Comparison of ENCODE assay signal across 14 cellular contexts in the genomic region with DNA sequence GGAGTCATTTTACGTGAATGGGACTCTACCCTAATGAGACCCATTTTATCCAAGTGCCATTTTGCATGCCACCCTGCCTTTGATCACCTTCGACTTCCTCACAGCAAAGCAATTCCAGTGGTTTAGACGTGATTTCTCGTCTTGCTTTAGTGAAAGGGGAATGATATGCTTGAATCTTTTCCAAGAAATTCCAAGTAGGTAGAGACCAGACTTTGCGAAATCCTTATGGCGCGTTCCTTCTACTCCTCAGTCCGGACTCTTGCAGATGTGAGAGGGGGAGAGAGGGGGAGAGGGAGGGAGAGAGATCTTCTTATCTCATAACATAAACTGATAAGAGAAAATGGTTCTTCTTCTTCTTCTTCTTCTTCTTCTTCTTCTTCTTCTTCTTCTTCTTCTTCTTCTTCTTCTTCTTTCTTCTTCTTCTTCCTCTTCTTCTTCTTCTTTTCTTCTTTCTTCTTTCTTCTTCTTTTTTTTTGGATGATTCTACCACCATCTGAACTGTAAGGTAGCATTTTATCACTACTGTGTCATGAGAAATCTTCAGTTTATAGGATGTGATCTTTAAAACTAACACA. TPM values are rescaled to one million over a fixed set of nuclear protein-coding genes. Genes with fewer than 3 reads are reported as not detected.
A peak's percentile ranks its signal among the peaks of the same experiment; 100 is the strongest.
DNase-seq lines count a peak whose midpoint lies in the region; ATAC-seq, FAIRE-seq and TF ChIP-seq lines count a peak whose summit lies in the region.
"Had no signal": no experiment of that assay in that cellular context is flagged by ENCODE, and none has a peak within 500 bp of the region (broad histone marks: within the 10 kb centered on the region; RNA-seq: fewer than 3 reads in every experiment).

No MANE protein-coding gene starts in this region.

- peak overlapping the region; percentile 34 for H3K27ac Mint-ChIP-seq in stimulated activated naive CD8-positive, alpha-beta T cell treated with anti-CD3 and anti-CD28 coated beads, Interleukin-15, Interleukin-2, amounts not matched to agents 100 ng/mL and 50 ng/mL, for 24 hours
- H3K27ac Mint-ChIP-seq in activated naive CD8-positive, alpha-beta T cell treated with anti-CD3 and anti-CD28 coated beads, Interleukin-2, amount 10 ng/mL, durations not matched to agents 7 days and 5 days: no peak overlapping the region
- peak overlapping the region; percentile 69 for H3K27ac Mint-ChIP-seq in type B pancreatic cell

- ATAC-seq in stimulated activated naive CD8-positive, alpha-beta T cell treated with anti-CD3 and anti-CD28 coated beads, Interleukin-15, Interleukin-2, amounts not matched to agents 100 U/mL and 50 U/mL, for 24 hours: no peak
- ATAC-seq in activated naive CD8-positive, alpha-beta T cell treated with anti-CD3 and anti-CD28 coated beads, Interleukin-2, amount 10 ng/mL, durations not matched to agents 7 days and 5 days (ENCODE audit: low read depth): no peak
- ATAC-seq: HCT116, sciatic nerve had no signal

- TF ChIP-seq CTCF in type B pancreatic cell (conservative IDR thresholded peaks at IDR 0.05): no peak

- no peak for FAIRE-seq in H54 (lab: Jason Lieb, UNC)
- FAIRE-seq: kidney had no signal

- H3K9me3 Mint-ChIP-seq in stimulated activated naive CD8-positive, alpha-beta T cell treated with anti-CD3 and anti-CD28 coated beads, Interleukin-15, Interleukin-2, amounts not matched to agents 100 ng/mL and 50 ng/mL, for 24 hours: peaks cover 5% of the 10 kb centered on the region
- H3K9me3 Mint-ChIP-seq in activated naive CD8-positive, alpha-beta T cell treated with anti-CD3 and anti-CD28 coated beads, Interleukin-2, amount 10 ng/mL, durations not matched to agents 7 days and 5 days: no peaks in the 10 kb centered on the region
- peaks cover 5% of the 10 kb centered on the region for H3K9me3 Mint-ChIP-seq in type B pancreatic cell

- no peak for DNase-seq in stimulated activated naive CD8-positive, alpha-beta T cell treated with anti-CD3 and anti-CD28 coated beads, Interleukin-15, Interleukin-2, amounts not matched to agents 100 U/mL and 50 U/mL, for 24 hours
- no peak for DNase-seq in activated naive CD8-positive, alpha-beta T cell treated with anti-CD3 and anti-CD28 coated beads, Interleukin-2, amount 10 ng/mL, durations not matched to agents 7 days and 5 days
- DNase-seq in left kidney (ENCODE audit: low read depth, low spot score) (peak; percentile 34), type B pancreatic cell (ENCODE audit: extremely low spot score, unreplicated experiment) (no peak), H54 (ENCODE audit: insufficient read length, low spot score) (no peak), NCI-H82 (lab: John Stamatoyannopoulos, UW) (no peak), hippocampal formation (lab: John Stamatoyannopoulos, UW) (no peak)
- DNase-seq: GF-D8, NCI-H1694 treated with DMSO at 0.1 percent for 48 hours had no signal

- H3K27me3 Mint-ChIP-seq in stimulated activated naive CD8-positive, alpha-beta T cell treated with anti-CD3 and anti-CD28 coated beads, Interleukin-15, Interleukin-2, amounts not matched to agents 100 ng/mL and 50 ng/mL, for 24 hours: peaks cover 74% of the 10 kb centered on the region
- H3K27me3 Mint-ChIP-seq in activated naive CD8-positive, alpha-beta T cell treated with anti-CD3 and anti-CD28 coated beads, Interleukin-2, amount 10 ng/mL, durations not matched to agents 7 days and 5 days: peaks cover 81% of the 10 kb centered on the region
- H3K27me3 Mint-ChIP-seq in type B pancreatic cell: peaks cover 83% of the 10 kb centered on the region

- POLR2A ChIA-PET in activated naive CD8-positive, alpha-beta T cell treated with anti-CD3 and anti-CD28 coated beads, Interleukin-2, amount 10 ng/mL, durations not matched to agents 7 days and 5 days (lab: Charles Lee): interaction anchor here (0.9 kb wide), 1 partner anchor 91 kb away, joined by 5 read pairs; no protein-coding TSS in a partner anchor

- H3K36me3 Mint-ChIP-seq in stimulated activated naive CD8-positive, alpha-beta T cell treated with anti-CD3 and anti-CD28 coated beads, Interleukin-15, Interleukin-2, amounts not matched to agents 100 ng/mL and 50 ng/mL, for 24 hours (ENCODE audit: low read depth): peaks cover 4% of the 10 kb centered on the region
- H3K36me3 Mint-ChIP-seq in activated naive CD8-positive, alpha-beta T cell treated with anti-CD3 and anti-CD28 coated beads, Interleukin-2, amount 10 ng/mL, durations not matched to agents 7 days and 5 days: peaks cover 2% of the 10 kb centered on the region
- peaks cover 8% of the 10 kb centered on the region for H3K36me3 Mint-ChIP-seq in type B pancreatic cell

- H3K4me1 Mint-ChIP-seq in stimulated activated naive CD8-positive, alpha-beta T cell treated with anti-CD3 and anti-CD28 coated beads, Interleukin-15, Interleukin-2, amounts not matched to agents 100 ng/mL and 50 ng/mL, for 24 hours (ENCODE audit: low read depth): peaks cover 25% of the 10 kb centered on the region
- H3K4me1 Mint-ChIP-seq in activated naive CD8-positive, alpha-beta T cell treated with anti-CD3 and anti-CD28 coated beads, Interleukin-2, amount 10 ng/mL, durations not matched to agents 7 days and 5 days: peaks cover 16% of the 10 kb centered on the region
- H3K4me1 Mint-ChIP-seq in type B pancreatic cell (ENCODE audit: unreplicated experiment): no peaks in the 10 kb centered on the region

- peak overlapping the region; percentile 56 for H3K4me3 Mint-ChIP-seq in stimulated activated naive CD8-positive, alpha-beta T cell treated with anti-CD3 and anti-CD28 coated beads, Interleukin-15, Interleukin-2, amounts not matched to agents 100 ng/mL and 50 ng/mL, for 24 hours
- peak overlapping the region; percentile 37 for H3K4me3 Mint-ChIP-seq in activated naive CD8-positive, alpha-beta T cell treated with anti-CD3 and anti-CD28 coated beads, Interleukin-2, amount 10 ng/mL, durations not matched to agents 7 days and 5 days
- H3K4me3 Mint-ChIP-seq in type B pancreatic cell: peak overlapping the region; percentile 73

- no peak for TF ChIP-seq POLR2A in H54 (IDR thresholded peaks at IDR 0.05; ENCODE audit: low read depth, low read length)

RNA-seq across cellular contexts. Expression of a gene that starts 0.9 kb away (rescaled TPM):
- under 1 TPM; 0.67 to 0.77 TPM for total RNA-seq in activated naive CD8-positive, alpha-beta T cell treated with anti-CD3 and anti-CD28 coated beads, Interleukin-2, amount 10 ng/mL, durations not matched to agents 7 days and 5 days
- 1.9 and 6.6 TPM in 2 replicates for total RNA-seq in type B pancreatic cell (ENCODE audit: low replicate concordance)
- total RNA-seq: fibroblast of villous mesenchyme had no signal

RNA-seq across cellular contexts. Expression of a gene that starts 25.3 kb away (rescaled TPM):
- total RNA-seq in activated naive CD8-positive, alpha-beta T cell treated with anti-CD3 and anti-CD28 coated beads, Interleukin-2, amount 10 ng/mL, durations not matched to agents 7 days and 5 days: 10 to 100 TPM; 40.0 to 44.5 TPM
- 28.9 and 36.6 TPM in 2 replicates for total RNA-seq in type B pancreatic cell (ENCODE audit: low replicate concordance)

RNA-seq across cellular contexts. Expression of a gene that starts 30.0 kb away (rescaled TPM):
- 10 to 100 TPM; 55.3 to 61.4 TPM for total RNA-seq in activated naive CD8-positive, alpha-beta T cell treated with anti-CD3 and anti-CD28 coated beads, Interleukin-2, amount 10 ng/mL, durations not matched to agents 7 days and 5 days
- 42.5 and 51.3 TPM in 2 replicates for total RNA-seq in type B pancreatic cell (ENCODE audit: low replicate concordance)
